In genomic region chr7:87505557-87506242, GRCh38 we compare ENCODE assay signal across 20 cellular contexts. TPM values are rescaled to one million over a fixed set of nuclear protein-coding genes. Genes with fewer than 3 reads are reported as not detected.
DNase-seq lines count a peak whose midpoint lies in the region; ATAC-seq and TF ChIP-seq lines count a peak whose summit lies in the region.
"Had no signal": no experiment of that assay in that cellular context is flagged by ENCODE, and none has a peak within 500 bp of the region (broad histone marks: within the 10 kb centered on the region; RNA-seq: fewer than 3 reads in every experiment).

No MANE protein-coding gene starts in this region.

- H3K79me2 ChIP-seq in OCI-LY1 (ENCODE audit: insufficient read depth, low read length): no peaks in the 10 kb centered on the region
- no peaks in the 10 kb centered on the region for H3K79me2 ChIP-seq in neural progenitor cell (ENCODE audit: low read depth)

- H3K9ac ChIP-seq in OCI-LY1 (ENCODE audit: low read length) (no peak overlapping the region), neural progenitor cell (no peak overlapping the region)

- H3K9me2 ChIP-seq in OCI-LY1 (ENCODE audit: low read depth, low read length): no peaks in the 10 kb centered on the region

- peaks cover 17% of the 10 kb centered on the region for H3K4me1 Mint-ChIP-seq in activated CD4-positive, alpha-beta T cell treated with anti-CD3 and anti-CD28 coated beads, Interleukin-2, amount 10 ng/mL, durations not matched to agents 7 days and 5 days
- H3K4me1 Mint-ChIP-seq in neural progenitor cell: peaks cover 6% of the 10 kb centered on the region
- H3K4me1 Mint-ChIP-seq: mesothelial cell of epicardium, T-cell had no signal

- peak overlapping the region; percentile 33 for H3K27ac Mint-ChIP-seq in activated CD4-positive, alpha-beta T cell treated with anti-CD3 and anti-CD28 coated beads, Interleukin-2, amount 10 ng/mL, durations not matched to agents 7 days and 5 days
- H3K27ac Mint-ChIP-seq in neural progenitor cell: no peak overlapping the region
- H3K27ac Mint-ChIP-seq: CD4-positive, alpha-beta T cell; mesothelial cell of epicardium; T-cell had no signal

- peak; percentile 53 for ATAC-seq in HG02678 (IDR thresholded peaks at IDR 0.05; ENCODE audit: unreplicated experiment)
- ATAC-seq: T-cell had no signal

- H3K27me3 ChIP-seq in OCI-LY1 (ENCODE audit: insufficient read depth, low read length): no peaks in the 10 kb centered on the region
- H3K27me3 ChIP-seq in neural progenitor cell: no peaks in the 10 kb centered on the region
- H3K27me3 ChIP-seq: right lobe of liver, vagina had no signal

- H3K36me3 Mint-ChIP-seq in activated CD4-positive, alpha-beta T cell treated with anti-CD3 and anti-CD28 coated beads, Interleukin-2, amount 10 ng/mL, durations not matched to agents 7 days and 5 days (ENCODE audit: low read depth): no peaks in the 10 kb centered on the region
- H3K36me3 Mint-ChIP-seq in neural progenitor cell: no peaks in the 10 kb centered on the region
- H3K36me3 Mint-ChIP-seq: mesothelial cell of epicardium, T-cell had no signal

- H3K4me2 ChIP-seq in OCI-LY1 (ENCODE audit: low read length): no peak overlapping the region
- no peak overlapping the region for H3K4me2 ChIP-seq in neural progenitor cell

- 0 out of 2 replicates have a peak overlapping the region, but pooled peaks have one; percentile 2 for H2AFZ ChIP-seq in OCI-LY1 (ENCODE audit: low read length)
- peak overlapping the region; percentile 19 for H2AFZ ChIP-seq in neural progenitor cell (replicated peaks)

- TF ChIP-seq CTCF in OCI-LY1 (IDR thresholded peaks at IDR 0.05; ENCODE audit: low read length) (no peak), neural progenitor cell (IDR thresholded peaks at IDR 0.05) (no peak)

- DNase-seq in activated CD4-positive, alpha-beta T cell treated with anti-CD3 and anti-CD28 coated beads, Interleukin-2, amount 10 ng/mL, durations not matched to agents 7 days and 5 days: no peak
- DNase-seq in activated CD4-positive, alpha-beta T cell treated with anti-CD3 and anti-CD28 coated beads, Interleukin-2, amount 50 U/mL, for 1 hour: no peak
- DNase-seq in neural progenitor cell (ENCODE audit: low spot score): no peak
- DNase-seq in T-helper 9 cell: no peak
- DNase-seq in NCI-H1694 treated with DMSO at 0.1 percent for 48 hours (lab: John Stamatoyannopoulos, UW): no peak
- DNase-seq in NCI-H774 (lab: John Stamatoyannopoulos, UW): no peak
- DNase-seq: activated B cell treated with CpG ODN at 0.5 μM for 24 hours; activated CD8-positive, alpha-beta memory T cell treated with anti-CD3 and anti-CD28 coated beads, Interleukin-2, amount 50 U/mL, for 4 hours; activated naive CD4-positive, alpha-beta T cell; aorta; CD4-positive, alpha-beta T cell; cerebellar nuclear complex; DMS79; hypothalamus; right lobe of liver; T-cell had no signal

- H3K4me1 ChIP-seq in OCI-LY1 (ENCODE audit: insufficient read depth, low read length, severe bottlenecking) (peaks cover 17% of the 10 kb centered on the region), neural progenitor cell (no peaks in the 10 kb centered on the region)
- H3K4me1 ChIP-seq: right lobe of liver, vagina had no signal

- H3F3A ChIP-seq in OCI-LY1 (ENCODE audit: insufficient read depth, low read length) (no peaks in the 10 kb centered on the region), neural progenitor cell (ENCODE audit: low read depth) (no peaks in the 10 kb centered on the region)

- H3K27ac ChIP-seq in OCI-LY1 (ENCODE audit: low read depth, low read length, poor library complexity, severe bottlenecking): no peak overlapping the region
- H3K27ac ChIP-seq in neural progenitor cell: no peak overlapping the region
- H3K27ac ChIP-seq: vagina had no signal

- POLR2A ChIA-PET in activated CD4-positive, alpha-beta T cell treated with anti-CD3 and anti-CD28 coated beads, Interleukin-2, amount 10 ng/mL, durations not matched to agents 7 days and 5 days (lab: Charles Lee): no interaction called here

- H3K4me3 Mint-ChIP-seq in activated CD4-positive, alpha-beta T cell treated with anti-CD3 and anti-CD28 coated beads, Interleukin-2, amount 10 ng/mL, durations not matched to agents 7 days and 5 days: no peak overlapping the region
- H3K4me3 Mint-ChIP-seq in neural progenitor cell: no peak overlapping the region
- H3K4me3 Mint-ChIP-seq: activated B cell treated with CpG ODN at 0.5 μM for 24 hours; CD4-positive, alpha-beta T cell; mesothelial cell of epicardium; T-cell had no signal

- 0 out of 2 replicates have a peak, but pooled peaks cover 8% of the 10 kb centered on the region for H3K36me3 ChIP-seq in OCI-LY1 (ENCODE audit: insufficient read depth, low read length)
- H3K36me3 ChIP-seq in neural progenitor cell: no peaks in the 10 kb centered on the region
- H3K36me3 ChIP-seq: vagina had no signal

- H3K27me3 Mint-ChIP-seq in activated CD4-positive, alpha-beta T cell treated with anti-CD3 and anti-CD28 coated beads, Interleukin-2, amount 10 ng/mL, durations not matched to agents 7 days and 5 days: no peaks in the 10 kb centered on the region
- peaks cover 1% of the 10 kb centered on the region for H3K27me3 Mint-ChIP-seq in neural progenitor cell (ENCODE audit: insufficient read depth, low read depth)
- H3K27me3 Mint-ChIP-seq: activated B cell treated with CpG ODN at 0.5 μM for 24 hours; CD4-positive, alpha-beta T cell; T-cell had no signal

- H3K9me3 ChIP-seq in OCI-LY1 (ENCODE audit: low read length): no peaks in the 10 kb centered on the region
- H3K9me3 ChIP-seq in neural progenitor cell (ENCODE audit: low read depth): no peaks in the 10 kb centered on the region
- H3K9me3 ChIP-seq: right lobe of liver, vagina had no signal

- no peak overlapping the region for H3K4me3 ChIP-seq in OCI-LY1 (ENCODE audit: low read depth, low read length, poor library complexity, severe bottlenecking)
- no peak overlapping the region for H3K4me3 ChIP-seq in neural progenitor cell
- H3K4me3 ChIP-seq: right lobe of liver, vagina had no signal

- no peaks in the 10 kb centered on the region for H3K9me3 Mint-ChIP-seq in activated CD4-positive, alpha-beta T cell treated with anti-CD3 and anti-CD28 coated beads, Interleukin-2, amount 10 ng/mL, durations not matched to agents 7 days and 5 days
- H3K9me3 Mint-ChIP-seq in neural progenitor cell: no peaks in the 10 kb centered on the region
- H3K9me3 Mint-ChIP-seq: activated B cell treated with CpG ODN at 0.5 μM for 24 hours; CD4-positive, alpha-beta T cell; mesothelial cell of epicardium; T-cell had no signal

- CTCF ChIA-PET in activated CD4-positive, alpha-beta T cell treated with anti-CD3 and anti-CD28 coated beads, Interleukin-2, amount 10 ng/mL, durations not matched to agents 7 days and 5 days (lab: Charles Lee): interaction anchor here (0.8 kb wide), 1 partner anchor 11 kb away, joined by 3 read pairs; no protein-coding TSS in a partner anchor

- H4K20me1 ChIP-seq in OCI-LY1 (ENCODE audit: insufficient read depth, low read length) (no peaks in the 10 kb centered on the region), neural progenitor cell (ENCODE audit: low read depth) (no peaks in the 10 kb centered on the region)

RNA-seq across cellular contexts. Expression of gene ABCB4, which starts 30.2 kb away (rescaled TPM):
- total RNA-seq in activated CD4-positive, alpha-beta T cell treated with anti-CD3 and anti-CD28 coated beads, Interleukin-2, amount 10 ng/mL, durations not matched to agents 7 days and 5 days: not detected
- total RNA-seq in neural progenitor cell (ENCODE audit: low replicate concordance): 0.30 and 0.50 TPM in 2 replicates
- total RNA-seq: CD4-positive, alpha-beta T cell had no signal
